Comparison of ENCODE assay signal across 8 cellular contexts in the genomic region with DNA sequence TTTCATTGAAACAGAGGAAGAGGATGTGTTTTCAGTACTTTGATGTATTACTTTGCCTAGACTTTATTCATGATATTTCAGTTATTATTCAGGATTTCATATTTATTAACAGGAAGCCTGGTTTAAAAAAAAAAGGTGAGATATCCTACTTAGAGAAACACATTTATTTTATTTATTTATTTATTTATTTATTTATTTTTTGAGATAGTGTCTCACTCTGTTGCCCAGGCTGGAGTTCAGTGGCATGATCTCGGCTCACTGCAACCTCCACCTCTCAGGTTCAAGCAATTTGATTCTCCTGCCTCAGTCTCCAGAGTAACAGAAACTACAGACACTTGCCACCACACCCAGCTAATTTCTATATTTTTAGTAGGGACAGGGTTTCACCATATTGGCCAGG. TPM values are rescaled to one million over a fixed set of nuclear protein-coding genes. Genes with fewer than 3 reads are reported as not detected.
"Had no signal": no experiment of that assay in that cellular context is flagged by ENCODE, and none has a peak within 500 bp of the region (broad histone marks: within the 10 kb centered on the region; RNA-seq: fewer than 3 reads in every experiment).

No MANE protein-coding gene starts in this region.

- FAIRE-seq: HTR-8/SVneo had no signal

- H3K9ac ChIP-seq: GM23248 had no signal

- H3K27ac ChIP-seq: GM23248 had no signal

- H3K9me3 ChIP-seq: HAP-1 had no signal

- H3K4me3 ChIP-seq: GM23248, HAP-1 had no signal

- H3K36me3 ChIP-seq: HAP-1 had no signal

- ATAC-seq: HCT116 had no signal

- DNase-seq: GM23248, GOT3, H7, IMR-90 had no signal

RNA-seq across cellular contexts. Expression of gene CUBN, which starts 47.4 kb away (rescaled TPM):
- total RNA-seq: HT-29 had no signal

RNA-seq across cellular contexts. Expression of gene VIM, which starts 51.0 kb away (rescaled TPM):
- total RNA-seq: HT-29 had no signal
